In genomic region chr5:169350759-169351240, GRCh38 we compare ENCODE assay signal across 9 cellular contexts. TPM values are rescaled to one million over a fixed set of nuclear protein-coding genes. Genes with fewer than 3 reads are reported as not detected.
DNase-seq lines count a peak whose midpoint lies in the region; ATAC-seq lines count a peak whose summit lies in the region.
"Had no signal": no experiment of that assay in that cellular context is flagged by ENCODE, and none has a peak within 500 bp of the region (broad histone marks: within the 10 kb centered on the region; RNA-seq: fewer than 3 reads in every experiment).

No MANE protein-coding gene starts in this region.

- no peak overlapping the region for H2AK5ac ChIP-seq in neuronal stem cell (ENCODE audit: low read depth, low read length)

- no peak for ATAC-seq in HG03039 (IDR thresholded peaks at IDR 0.05; ENCODE audit: unreplicated experiment)

- H3K18ac ChIP-seq in neuronal stem cell (ENCODE audit: low read length): no peak overlapping the region

- no peaks in the 10 kb centered on the region for H3K4me1 ChIP-seq in neuronal stem cell (ENCODE audit: control insufficient read depth in 2 of 2, insufficient read depth in 1 of 2, low read depth in 1 of 2, low read length in 2 of 2)

- H3K79me1 ChIP-seq in neuronal stem cell (ENCODE audit: low read depth, low read length): no peaks in the 10 kb centered on the region

- H4K91ac ChIP-seq in neuronal stem cell (ENCODE audit: low read depth, low read length, poor library complexity): no peak overlapping the region

- H3K9me3 ChIP-seq in neuronal stem cell (replicated peaks in 1 of 2; ENCODE audit: control insufficient read depth in 2 of 2, insufficient read depth in 1 of 2, low read depth in 1 of 2, low read length in 2 of 2): no peaks in the 10 kb centered on the region

- no peak overlapping the region for H3K23ac ChIP-seq in neuronal stem cell (ENCODE audit: low read depth, low read length, poor library complexity)

- no peak overlapping the region for H3K9ac ChIP-seq in neuronal stem cell (ENCODE audit: low read depth, low read length, poor library complexity)

- no peaks in the 10 kb centered on the region for H3K36me3 ChIP-seq in neuronal stem cell (replicated peaks in 1 of 2; ENCODE audit: control insufficient read depth in 2 of 2, insufficient read depth in 2 of 2, low read length in 2 of 2)

- peak; percentile 100 for DNase-seq in Daoy (ENCODE audit: low read depth)
- peak; percentile 99 for DNase-seq in HT1080 (ENCODE audit: low read depth)
- DNase-seq in dedifferentiated amniotic fluid mesenchymal stem cell (ENCODE audit: extremely low spot score): peak; percentile 99
- DNase-seq in neuronal stem cell (ENCODE audit: low spot score): no peak
- no peak for DNase-seq in DMS79 (lab: John Stamatoyannopoulos, UW)
- no peak for DNase-seq in NOMO-1 (lab: John Stamatoyannopoulos, UW; ENCODE audit: unreplicated experiment in 2 of 2)
- no peak for DNase-seq in ecto neural progenitor cell (ENCODE audit: low spot score)
- DNase-seq: stimulated activated CD4-positive, alpha-beta T cell treated with anti-CD3 and anti-CD28 coated beads, Interleukin-4, amount 100 ng/mL, for 24 hours had no signal

- no peaks in the 10 kb centered on the region for H3K27me3 ChIP-seq in neuronal stem cell (ENCODE audit: control insufficient read depth in 3 of 3, insufficient read depth in 3 of 3, low read depth in 1 of 3, low read length in 3 of 3)

- H3K14ac ChIP-seq in neuronal stem cell (ENCODE audit: low read length): no peak overlapping the region

- H4K8ac ChIP-seq in neuronal stem cell (ENCODE audit: low read depth, low read length): no peak overlapping the region

- no peak overlapping the region for H2BK15ac ChIP-seq in neuronal stem cell (ENCODE audit: low read length)

- H2BK120ac ChIP-seq in neuronal stem cell (ENCODE audit: low read depth, low read length): peak overlapping the region; percentile 9

- no peak overlapping the region for H3K27ac ChIP-seq in neuronal stem cell (replicated peaks; ENCODE audit: low read length)

- no peak overlapping the region for H2BK5ac ChIP-seq in neuronal stem cell (ENCODE audit: low read length)

- no peak overlapping the region for H2AFZ ChIP-seq in neuronal stem cell (ENCODE audit: low read length)

- no peak overlapping the region for H3K4me2 ChIP-seq in neuronal stem cell (ENCODE audit: insufficient read depth, low read length, poor library complexity, severe bottlenecking)

- H3K4me3 ChIP-seq in neuronal stem cell (ENCODE audit: low read length in 2 of 2): no peak overlapping the region

- WGBS in neuronal stem cell (ENCODE audit: extremely low coverage in 2 of 2, insufficient read length in 2 of 2, insufficient replicate concordance in 1 of 2), 2 donors: no CpG with 5 or more reads among the region's 7 CpGs

- no peak overlapping the region for H2BK12ac ChIP-seq in neuronal stem cell (ENCODE audit: low read length)

- H3K4ac ChIP-seq in neuronal stem cell (ENCODE audit: low read length): no peak overlapping the region

RNA-seq across cellular contexts. Expression of gene SLIT3, which starts 49.9 kb away (rescaled TPM):
- 3.4 and 3.5 TPM in 2 replicates for total RNA-seq in Daoy (2014; rRNA removed; shearing (Covaris generic))
- 0.08 and 0.23 TPM in 2 replicates for total RNA-seq in HT1080 (2014; rRNA removed; shearing (Covaris generic))
- 0.33 and 0.38 TPM in 2 replicates for polyA plus RNA-seq in HT1080 (2015; cell fraction: cytosol; rRNA removed)
- 0.20 and 0.65 TPM in 2 replicates for polyA plus RNA-seq in HT1080 (2015; cell fraction: nucleus; rRNA removed)
- 0.53 TPM for polyA plus RNA-seq in neuronal stem cell (2013, experiment 1 of 2)
- 0.61 TPM for polyA plus RNA-seq in neuronal stem cell (2013, experiment 2 of 2)

Comparison
In these comparisons a context has a peak if more than half of its experiments do, and no peak if none do; other contexts are left out.
1. DNase-seq: peak in Daoy (single experiment), HT1080 (single experiment) and dedifferentiated amniotic fluid mesenchymal stem cell (single experiment); none in neuronal stem cell (single experiment), DMS79 (single experiment), NOMO-1 (0 of 2) and ecto neural progenitor cell (single experiment).